In genomic region chr6:147204843-147205311, GRCh38 we compare ENCODE assay signal across 8 cellular contexts. TPM values are rescaled to one million over a fixed set of nuclear protein-coding genes. Genes with fewer than 3 reads are reported as not detected.
DNase-seq lines count a peak whose midpoint lies in the region; ATAC-seq and TF ChIP-seq lines count a peak whose summit lies in the region.

No MANE protein-coding gene starts in this region.

- POLR2A ChIA-PET in PC-9 (lab: Charles Lee; ENCODE audit: unreplicated experiment): interaction anchor here (0.7 kb wide), 1 partner anchor 987 kb away, joined by 6 read pairs; no protein-coding TSS in a partner anchor

- H3F3A ChIP-seq in PC-9 (ENCODE audit: insufficient read depth, low read depth): peaks cover 14% of the 10 kb centered on the region

- CTCF ChIA-PET in PC-9 (lab: Charles Lee): no interaction called here

- H3K9me2 ChIP-seq in PC-9 (ENCODE audit: insufficient read depth): no peaks in the 10 kb centered on the region

- H3K9me3 ChIP-seq in PC-9 (ENCODE audit: insufficient read depth, low read depth) (no peaks in the 10 kb centered on the region), esophagus muscularis mucosa (no peaks in the 10 kb centered on the region), parathyroid adenoma (ENCODE audit: control insufficient read depth, low read length) (no peaks in the 10 kb centered on the region)

- DNase-seq in DMS53 (lab: John Stamatoyannopoulos, UW) (peak; percentile 35), DMS53 treated with DMSO at 0.1 percent for 48 hours (lab: John Stamatoyannopoulos, UW; ENCODE audit: unreplicated experiment) (no peak), PC-9 (peak in 1 of 2 experiments; percentile 64), esophagus muscularis mucosa (ENCODE audit: extremely low spot score) (no peak), SIG-M5 treated with dmso at 0.1 percent for 504 hours (lab: John Stamatoyannopoulos, UW; ENCODE audit: unreplicated experiment) (no peak), AG20443 (ENCODE audit: low spot score) (no peak)

- TF ChIP-seq EP300 in esophagus muscularis mucosa (IDR thresholded peaks at IDR 0.05): no peak

- H3K27me3 ChIP-seq in PC-9 (ENCODE audit: insufficient read depth, low read depth) (no peaks in the 10 kb centered on the region), esophagus muscularis mucosa (no peaks in the 10 kb centered on the region), parathyroid adenoma (ENCODE audit: control insufficient read depth, insufficient read depth, low read length) (no peaks in the 10 kb centered on the region)

- H3K4me1 ChIP-seq in PC-9 (replicated peaks; ENCODE audit: insufficient read depth): peaks cover 29% of the 10 kb centered on the region
- peaks cover 4 to 37% (median 28%) of the 10 kb centered on the region in 4 donors for H3K4me1 ChIP-seq in esophagus muscularis mucosa
- peaks cover 7% of the 10 kb centered on the region for H3K4me1 ChIP-seq in parathyroid adenoma

- H3K4me3 ChIP-seq in PC-9 (peak overlapping the region; percentile 95), esophagus muscularis mucosa (peak overlapping the region; percentile 83 to 97 (median 88)), parathyroid adenoma (ENCODE audit: low read depth, low read length) (peak overlapping the region; percentile 99)

- H3K9ac ChIP-seq in parathyroid adenoma: peak overlapping the region; percentile 100

- H3K36me3 ChIP-seq in PC-9 (ENCODE audit: low read depth) (no peaks in the 10 kb centered on the region), esophagus muscularis mucosa (no peaks in the 10 kb centered on the region), parathyroid adenoma (ENCODE audit: control insufficient read depth, insufficient read depth, low read length) (peaks cover 15% of the 10 kb centered on the region)

- no peak for TF ChIP-seq POLR2A in esophagus muscularis mucosa (IDR thresholded peaks at IDR 0.05; ENCODE audit: low read depth)

- intact Hi-C loops in PC-9 (cut with micrococcal nuclease; ENCODE audit: unreplicated experiment) (no loop called here), esophagus muscularis mucosa (cut with DNase I) (loop anchor here (10.0 kb wide), 1 partner anchor 660 kb away; the partner anchor contains the start of gene RAB32)

- peak overlapping the region; percentile 36; the same call in 1 of the 2 replicates for H3K27ac ChIP-seq in PC-9
- peak overlapping the region; percentile 94 to 98 (median 95) for H3K27ac ChIP-seq in esophagus muscularis mucosa (replicated peaks in 1 of 4)
- peak overlapping the region; percentile 100 for H3K27ac ChIP-seq in parathyroid adenoma

- H3K79me2 ChIP-seq in PC-9 (ENCODE audit: low read depth): peaks cover 38% of the 10 kb centered on the region
- peaks cover 40% of the 10 kb centered on the region for H3K79me2 ChIP-seq in parathyroid adenoma

- no peaks in the 10 kb centered on the region for H4K20me1 ChIP-seq in PC-9 (ENCODE audit: insufficient read depth)

- H2AFZ ChIP-seq in PC-9: peak overlapping the region; percentile 96
- no peak overlapping the region for H2AFZ ChIP-seq in parathyroid adenoma

- peak overlapping the region; percentile 83 for H3K4me2 ChIP-seq in PC-9
- peak overlapping the region; percentile 70 for H3K4me2 ChIP-seq in parathyroid adenoma (ENCODE audit: low read length)

- no TSS peak for BruUV-seq in PC-9 (replicated peaks; lab: Mats Ljungman, UMichigan)

- TF ChIP-seq CTCF in PC-9 (conservative IDR thresholded peaks at IDR 0.05): no peak
- TF ChIP-seq CTCF in esophagus muscularis mucosa (IDR thresholded peaks at IDR 0.05): no peak
- TF ChIP-seq CTCF in parathyroid adenoma (IDR thresholded peaks at IDR 0.05): no peak

- no peak for ATAC-seq in GM18861 (IDR thresholded peaks at IDR 0.05; ENCODE audit: unreplicated experiment)

- 9% methylated on average over 11 of the region's 11 CpGs for WGBS in esophagus muscularis mucosa

RNA-seq across cellular contexts. Expression of gene STXBP5, which starts 0.7 kb away (rescaled TPM):
- total RNA-seq in PC-9 (2021) (4.6 and 4.7 TPM in 2 replicates), esophagus muscularis mucosa (10 to 100 TPM; 18.1 to 22.1 (median 20.0) TPM)

Comparison
In these comparisons a context has a peak if more than half of its experiments do, and no peak if none do; other contexts are left out.
1. H3K27ac ChIP-seq: peak in every context shown above with its lines; median percentile 100 in parathyroid adenoma; 95 in esophagus muscularis mucosa; 36 in PC-9.